ENCODE assay signal across 8 cellular contexts in the genomic region with DNA sequence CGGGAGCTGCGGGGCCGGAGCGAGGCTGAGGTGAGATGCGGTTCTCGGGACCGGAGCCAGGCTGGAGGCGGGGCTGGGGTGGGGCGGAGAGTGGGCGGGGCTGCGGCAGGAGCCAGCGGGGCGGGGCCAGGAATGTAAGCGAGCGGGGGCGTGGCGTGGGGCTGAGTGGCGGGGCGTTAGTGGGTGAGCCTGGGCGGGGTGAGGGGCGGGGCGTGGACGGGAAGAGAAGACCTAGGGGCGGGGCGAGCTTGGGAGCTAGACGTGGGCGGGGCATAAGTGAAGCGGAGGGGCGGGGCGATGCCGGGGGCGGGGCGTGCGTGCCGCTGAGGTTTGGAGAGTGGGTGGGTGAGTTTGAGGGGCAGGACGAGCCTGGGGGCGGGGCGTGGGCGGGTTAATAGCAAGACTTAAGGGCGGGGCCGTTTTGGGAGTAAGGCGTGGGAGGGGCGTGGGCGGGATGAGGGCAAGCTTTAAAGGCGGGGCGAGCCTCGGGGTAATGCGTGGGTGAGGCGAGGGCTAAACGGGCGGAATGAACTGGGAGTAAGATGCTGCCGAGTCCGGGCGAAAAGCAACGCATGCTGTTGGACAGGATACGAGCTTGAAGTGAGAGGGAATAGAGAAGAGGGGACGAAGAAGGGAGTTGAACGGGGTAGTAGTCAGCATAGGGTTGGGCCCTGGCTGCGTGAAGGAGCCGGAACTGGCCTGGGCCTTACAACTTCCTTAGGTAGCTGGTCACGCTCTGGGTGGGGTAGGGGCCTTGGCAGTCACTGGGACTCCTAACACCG. TPM values are rescaled to one million over a fixed set of nuclear protein-coding genes. Genes with fewer than 3 reads are reported as not detected.
DNase-seq lines count a peak whose midpoint lies in the region; ATAC-seq and TF ChIP-seq lines count a peak whose summit lies in the region.

No MANE protein-coding gene starts in this region.

- peak overlapping the region; percentile 87 for H3K27ac Mint-ChIP-seq in activated CD4-positive, alpha-beta T cell treated with anti-CD3 and anti-CD28 coated beads for 36 hours
- peak overlapping the region; percentile 95 for H3K27ac Mint-ChIP-seq in chondrocyte (ENCODE audit: unreplicated experiment)

- H3K36me3 Mint-ChIP-seq in activated CD4-positive, alpha-beta T cell treated with anti-CD3 and anti-CD28 coated beads for 36 hours (ENCODE audit: low read depth), result peaks cover 5% of the 10 kb centered on the region
- H3K36me3 Mint-ChIP-seq in chondrocyte (ENCODE audit: low read depth), result no peaks in the 10 kb centered on the region

- DNase-seq in AG09309 (ENCODE audit: low read depth) (peak; percentile 86), NCI-H510A treated with DMSO at 0.1 percent for 48 hours (lab: John Stamatoyannopoulos, UW) (peak; percentile 87), chondrocyte (ENCODE audit: low spot score) (peak; percentile 98), left colon (peak; percentile 99 to 100)
- peak; percentile 100 for DNase-seq in activated CD4-positive, alpha-beta T cell treated with anti-CD3 and anti-CD28 coated beads for 36 hours
- DNase-seq in stimulated activated CD4-positive, alpha-beta T cell treated with anti-CD3 and anti-CD28 coated beads, Interleukin-1b, Interleukin-23, amount 100 ng/mL, for 24 hours (ENCODE audit: low read depth in 4 of 4, low spot score in 1 of 4), result peak; percentile 100

- peak overlapping the region; percentile 51 for H3K4me3 ChIP-seq in AG09309 (ENCODE audit: control insufficient read depth, low read depth, low read length)

- intact Hi-C loops in activated CD4-positive, alpha-beta T cell treated with anti-CD3 and anti-CD28 coated beads for 36 hours (cut with DNase I, micrococcal nuclease), result loop anchor here (1.0 to 5.0 kb wide), 18 partner anchors 17 to 1548 kb away; partner anchors contain the start of genes MAP2K7 (in 2 of the 2), TIMM44 (in 2 of the 2), ALKBH7 (in 1 of the 2) and CERS4 (in 1 of the 2)
- intact Hi-C loops in left colon (cut with DNase I, micrococcal nuclease), result no loop called here

- TF ChIP-seq CTCF in AG09309 (IDR thresholded peaks at IDR 0.05; ENCODE audit: control insufficient read depth, insufficient read depth, low read depth, low read length, missing control alignments) (no peak), chondrocyte (IDR thresholded peaks at IDR 0.05) (no peak)

- peaks cover 31% of the 10 kb centered on the region for H3K4me1 Mint-ChIP-seq in activated CD4-positive, alpha-beta T cell treated with anti-CD3 and anti-CD28 coated beads for 36 hours
- H3K4me1 Mint-ChIP-seq in chondrocyte (ENCODE audit: low read depth), result peaks cover 44% of the 10 kb centered on the region

- no peaks in the 10 kb centered on the region for H3K9me3 Mint-ChIP-seq in activated CD4-positive, alpha-beta T cell treated with anti-CD3 and anti-CD28 coated beads for 36 hours (ENCODE audit: low read depth)
- no peaks in the 10 kb centered on the region for H3K9me3 Mint-ChIP-seq in chondrocyte (ENCODE audit: low read depth)

- H3K27me3 Mint-ChIP-seq in activated CD4-positive, alpha-beta T cell treated with anti-CD3 and anti-CD28 coated beads for 36 hours, result peaks cover 14% of the 10 kb centered on the region
- no peaks in the 10 kb centered on the region for H3K27me3 Mint-ChIP-seq in chondrocyte (ENCODE audit: low read depth)

- peak overlapping the region; percentile 82 for H3K4me3 Mint-ChIP-seq in activated CD4-positive, alpha-beta T cell treated with anti-CD3 and anti-CD28 coated beads for 36 hours
- H3K4me3 Mint-ChIP-seq in chondrocyte (ENCODE audit: unreplicated experiment), result peak overlapping the region; percentile 82

- ATAC-seq in GM19023 (IDR thresholded peaks at IDR 0.05; ENCODE audit: unreplicated experiment), result peak; percentile 40
- ATAC-seq in HG03354 (IDR thresholded peaks at IDR 0.05; ENCODE audit: poor library complexity, severe bottlenecking, unreplicated experiment), result peak; percentile 39
- peak; percentile 58 for ATAC-seq in activated CD4-positive, alpha-beta T cell treated with anti-CD3 and anti-CD28 coated beads for 36 hours
- ATAC-seq in left colon, result peak; percentile 73

- CTCF ChIA-PET in activated CD4-positive, alpha-beta T cell treated with anti-CD3 and anti-CD28 coated beads for 36 hours (lab: Charles Lee), result interaction anchor here (0.7 to 4.4 kb wide), 10 partner anchors 8 to 972 kb away, joined by 3 to 32 read pairs (median 5); partner anchors contain the start of genes MAP2K7 and TIMM44

- POLR2A ChIA-PET in activated CD4-positive, alpha-beta T cell treated with anti-CD3 and anti-CD28 coated beads for 36 hours (lab: Charles Lee), result interaction anchor here (0.6 to 2.9 kb wide), 4 partner anchors 10 to 148 kb away, joined by 3 to 10 read pairs (median 7); partner anchors contain the start of gene TIMM44

RNA-seq across cellular contexts. Expression of gene SNAPC2, which starts 0.6 kb away (rescaled TPM):
- 10 to 100 TPM; 14.6 to 16.2 TPM for total RNA-seq in activated CD4-positive, alpha-beta T cell treated with anti-CD3 and anti-CD28 coated beads for 36 hours
- total RNA-seq in chondrocyte (17.1 to 27.9 TPM (median 26.4 TPM) in 3 replicates), left colon (10 to 100 TPM; 10.6 to 17.7 TPM)

RNA-seq across cellular contexts. Expression of gene CTXN1, which starts 5.2 kb away (rescaled TPM):
- under 1 TPM; 0.47 to 0.82 TPM for total RNA-seq in activated CD4-positive, alpha-beta T cell treated with anti-CD3 and anti-CD28 coated beads for 36 hours
- total RNA-seq in chondrocyte (21.8 to 41.5 TPM (median 36.0 TPM) in 3 replicates), left colon (1 to 10 TPM in 1 of 2 donors, under 1 TPM in 1; 0.61 to 5.1 TPM)

RNA-seq across cellular contexts. Expression of gene TGFBR3L, which starts 6.1 kb away (rescaled TPM):
- total RNA-seq in activated CD4-positive, alpha-beta T cell treated with anti-CD3 and anti-CD28 coated beads for 36 hours, result 1 to 10 TPM; 2.6 to 3.2 TPM
- total RNA-seq in chondrocyte, result 8.1 to 11.6 TPM (median 11.2 TPM) in 3 replicates
- total RNA-seq in left colon, result under 1 TPM in 1 of 2 donors, not detected in 1; 0.53 TPM

RNA-seq across cellular contexts. Expression of gene MAP2K7, which starts 17.0 kb away (rescaled TPM):
- 10 to 100 TPM; 32.2 to 33.7 TPM for total RNA-seq in activated CD4-positive, alpha-beta T cell treated with anti-CD3 and anti-CD28 coated beads for 36 hours
- total RNA-seq in chondrocyte (24.4 to 27.5 TPM (median 25.7 TPM) in 3 replicates), left colon (10 to 100 TPM; 27.0 to 29.2 TPM)

RNA-seq across cellular contexts. Expression of gene TIMM44, which starts 22.8 kb away (rescaled TPM):
- 10 to 100 TPM; 80.4 to 84.0 TPM for total RNA-seq in activated CD4-positive, alpha-beta T cell treated with anti-CD3 and anti-CD28 coated beads for 36 hours
- total RNA-seq in chondrocyte, result 47.1 to 75.4 TPM (median 68.0 TPM) in 3 replicates
- 10 to 100 TPM; 54.1 to 69.1 TPM for total RNA-seq in left colon

Comparison
In these comparisons a context has a peak if more than half of its experiments do, and no peak if none do; other contexts are left out.
1. Peak in every context shown above with its lines: DNase-seq, ATAC-seq and H3K4me3 ChIP-seq.
2. intact Hi-C loops: an anchor here in activated CD4-positive, alpha-beta T cell treated with anti-CD3 and anti-CD28 coated beads for 36 hours (1.0 to 5.0 kb wide); none called in left colon.